9 cellular contexts compared by ENCODE assay signal in genomic region chr19:43675269-43675879, GRCh38. TPM values are rescaled to one million over a fixed set of nuclear protein-coding genes. Genes with fewer than 3 reads are reported as not detected.
DNase-seq lines count a peak whose midpoint lies in the region; ATAC-seq, FAIRE-seq and TF ChIP-seq lines count a peak whose summit lies in the region.
"Had no signal": no experiment of that assay in that cellular context is flagged by ENCODE, and none has a peak within 500 bp of the region (broad histone marks: within the 10 kb centered on the region; RNA-seq: fewer than 3 reads in every experiment).

No MANE protein-coding gene starts in this region.

- H2AFZ ChIP-seq in KMS-11 (ENCODE audit: low read depth) (peak overlapping the region; percentile 38), OCI-LY7 (ENCODE audit: low read length) (no peak overlapping the region)

- in situ Hi-C loops in GM13976 (cut with MboI; ENCODE audit: low sequenced_read_pairs, unreplicated experiment) = no loop called here
- in situ Hi-C loops in brain microvascular endothelial cell (cut with HindIII; ENCODE audit: low pct_ligation_motif_present, low sequenced_read_pairs) = no loop called here

- no peaks in the 10 kb centered on the region for H3K36me3 ChIP-seq in KMS-11 (ENCODE audit: insufficient read depth)
- no peaks in the 10 kb centered on the region for H3K36me3 ChIP-seq in brain microvascular endothelial cell (replicated peaks)
- no peaks in the 10 kb centered on the region for H3K36me3 ChIP-seq in pancreas
- H3K36me3 ChIP-seq in OCI-LY7 (ENCODE audit: insufficient read depth, low read length) = no peaks in the 10 kb centered on the region

- H3K4me3 ChIP-seq in KMS-11 (IDR thresholded peaks at IDR 0.05; ENCODE audit: insufficient read depth, low read depth, low read length) = no peak overlapping the region
- no peak overlapping the region for H3K4me3 ChIP-seq in brain microvascular endothelial cell (ENCODE audit: low read depth, low read length)
- H3K4me3 ChIP-seq in pancreas = no peak overlapping the region
- no peak overlapping the region for H3K4me3 ChIP-seq in OCI-LY7 (ENCODE audit: low read depth, low read length, poor library complexity, severe bottlenecking)

- WGBS in pancreas, 2 donors = 11 to 15% methylated on average over 8 of the region's 8 CpGs

- DNase-seq in GM13976 (ENCODE audit: low spot score) = peak; percentile 62
- peak; percentile 31 for DNase-seq in brain microvascular endothelial cell
- DNase-seq in pancreas = peak in 5 of 6 donors; percentile 34 to 70 (median 47)
- no peak for DNase-seq in NCI-H345 (lab: John Stamatoyannopoulos, UW)
- no peak for DNase-seq in amniotic stem cell (lab: John Stamatoyannopoulos, UW)
- DNase-seq in OCI-LY7 (ENCODE audit: low spot score) = no peak
- DNase-seq: naive B cell had no signal

- H3K79me2 ChIP-seq in KMS-11 (ENCODE audit: insufficient read depth, low read depth) (no peaks in the 10 kb centered on the region), OCI-LY7 (ENCODE audit: insufficient read depth, low read depth, low read length) (no peaks in the 10 kb centered on the region)

- H3K27me3 ChIP-seq in KMS-11 (ENCODE audit: insufficient read depth, low read depth) (no peaks in the 10 kb centered on the region), brain microvascular endothelial cell (replicated peaks) (no peaks in the 10 kb centered on the region), pancreas (no peaks in the 10 kb centered on the region)

- no peaks in the 10 kb centered on the region for H3K9me2 ChIP-seq in OCI-LY7 (ENCODE audit: insufficient read depth, low read length)

- FAIRE-seq in pancreas (lab: Jason Lieb, UNC) = no peak

- H3K9me3 ChIP-seq in pancreas (no peaks in the 10 kb centered on the region), OCI-LY7 (ENCODE audit: low read length) (no peaks in the 10 kb centered on the region)

- ATAC-seq in pancreas (peak; percentile 53 to 78 (median 76)), GM21576 (IDR thresholded peaks at IDR 0.05; ENCODE audit: unreplicated experiment) (no peak)

- no TSS peak for BruUV-seq in OCI-LY7 (replicated peaks; lab: Mats Ljungman, UMichigan)

- peaks cover 5% of the 10 kb centered on the region for H3K4me1 ChIP-seq in KMS-11 (ENCODE audit: low read depth, poor library complexity, severe bottlenecking)
- peaks cover 0 to 2% (median 0%) of the 10 kb centered on the region in 3 donors for H3K4me1 ChIP-seq in pancreas
- H3K4me1 ChIP-seq in OCI-LY7 (ENCODE audit: insufficient read depth, low read length, poor library complexity, severe bottlenecking) = no peaks in the 10 kb centered on the region

- POLR2A ChIA-PET in OCI-LY7 (lab: Charles Lee) = no interaction called here

- CTCF ChIA-PET in OCI-LY7 (lab: Charles Lee; ENCODE audit: unreplicated experiment) = no interaction called here

- TF ChIP-seq CTCF in GM13976 (IDR thresholded peaks at IDR 0.05; ENCODE audit: borderline replicate concordance, control extremely low read depth, extremely low read depth, insufficient read depth, missing control alignments) (no peak), KMS-11 (conservative IDR thresholded peaks at IDR 0.05; ENCODE audit: low read depth, low read length) (no peak), brain microvascular endothelial cell (IDR thresholded peaks at IDR 0.05; ENCODE audit: low read depth, low read length, missing control alignments) (no peak), pancreas (IDR thresholded peaks at IDR 0.05) (no peak), OCI-LY7 (conservative IDR thresholded peaks at IDR 0.05; ENCODE audit: low read length) (no peak)

- H3K27ac ChIP-seq in KMS-11 = no peak overlapping the region; the same call in 1 of the 2 replicates
- H3K27ac ChIP-seq in brain microvascular endothelial cell = peak overlapping the region; percentile 29
- H3K27ac ChIP-seq in pancreas = peak overlapping the region in 2 of 4 donors; percentile 70 to 78
- no peak overlapping the region for H3K27ac ChIP-seq in OCI-LY7 (ENCODE audit: low read depth, low read length, poor library complexity, severe bottlenecking)

- peak overlapping the region; percentile 47; the same call in 1 of the 2 replicates for H3K4me2 ChIP-seq in KMS-11
- no peak overlapping the region for H3K4me2 ChIP-seq in OCI-LY7 (ENCODE audit: low read length)

- H3K9ac ChIP-seq in KMS-11 = no peak overlapping the region

- intact Hi-C loops in pancreas (cut with DNase I) = no loop called here
- intact Hi-C loops in OCI-LY7 (cut with micrococcal nuclease; ENCODE audit: unreplicated experiment) = no loop called here

- H4K20me1 ChIP-seq in KMS-11 (ENCODE audit: insufficient read depth) (no peaks in the 10 kb centered on the region), OCI-LY7 (ENCODE audit: insufficient read depth, low read length) (no peaks in the 10 kb centered on the region)

RNA-seq across cellular contexts. Expression of gene PLAUR, which starts 5.4 kb away (rescaled TPM):
- total RNA-seq in pancreas = 10 to 100 TPM in 2 of 6 donors, 1 to 10 TPM in 4; 1.6 to 24.5 (median 3.1) TPM
- polyA plus RNA-seq in pancreas = 1 to 10 TPM; 4.4 to 5.1 TPM
- 0.41 TPM in 1 of 2 replicates, not detected in the other for total RNA-seq in OCI-LY7 (2014; rRNA removed; shearing (Covaris generic))
- total RNA-seq in OCI-LY7 (2022) = 0.57 and 0.76 TPM in 2 replicates

RNA-seq across cellular contexts. Expression of gene CADM4, which starts 35.7 kb away (rescaled TPM):
- total RNA-seq in pancreas (10 to 100 TPM in 2 of 6 donors, 1 to 10 TPM in 4; 5.9 to 11.3 (median 7.5) TPM), OCI-LY7 (2022) (not detected in 2 replicates)
- 10 to 100 TPM in 1 of 2 donors, 1 to 10 TPM in 1; 9.8 to 10.5 TPM for polyA plus RNA-seq in pancreas
- 0.05 TPM in 1 of 2 replicates, not detected in the other for total RNA-seq in OCI-LY7 (2014; rRNA removed; shearing (Covaris generic))

RNA-seq across cellular contexts. Expression of gene IRGC, which starts 40.5 kb away (rescaled TPM):
- not detected for total RNA-seq in pancreas
- polyA plus RNA-seq in pancreas = not detected
- total RNA-seq in OCI-LY7 (2014; rRNA removed; shearing (Covaris generic)) = not detected in 2 replicates
- not detected in 2 replicates for total RNA-seq in OCI-LY7 (2022)

RNA-seq across cellular contexts. Expression of gene ZNF428, which starts 55.9 kb away (rescaled TPM):
- total RNA-seq in pancreas (10 to 100 TPM; 12.0 to 23.7 (median 17.4) TPM), OCI-LY7 (2022) (28.5 and 31.0 TPM in 2 replicates)
- polyA plus RNA-seq in pancreas = 10 to 100 TPM; 35.9 to 55.0 TPM
- total RNA-seq in OCI-LY7 (2014; rRNA removed; shearing (Covaris generic)) = 91.1 and 98.1 TPM in 2 replicates

Comparison
In these comparisons a context has a peak if more than half of its experiments do, and no peak if none do; other contexts are left out.
1. DNase-seq: peak in GM13976 (single experiment), brain microvascular endothelial cell (single experiment) and pancreas (5 of 6); none in NCI-H345 (single experiment), amniotic stem cell (single experiment) and OCI-LY7 (single experiment).
2. RNA of gene CADM4, which starts 35.7 kb away (total RNA-seq): 5.9 to 11.3 TPM in pancreas; 0.05 TPM in OCI-LY7; every median in the first group is over 4 times any median in the second.